Comparison of ENCODE assay signal across 26 cellular contexts in the genomic region with DNA sequence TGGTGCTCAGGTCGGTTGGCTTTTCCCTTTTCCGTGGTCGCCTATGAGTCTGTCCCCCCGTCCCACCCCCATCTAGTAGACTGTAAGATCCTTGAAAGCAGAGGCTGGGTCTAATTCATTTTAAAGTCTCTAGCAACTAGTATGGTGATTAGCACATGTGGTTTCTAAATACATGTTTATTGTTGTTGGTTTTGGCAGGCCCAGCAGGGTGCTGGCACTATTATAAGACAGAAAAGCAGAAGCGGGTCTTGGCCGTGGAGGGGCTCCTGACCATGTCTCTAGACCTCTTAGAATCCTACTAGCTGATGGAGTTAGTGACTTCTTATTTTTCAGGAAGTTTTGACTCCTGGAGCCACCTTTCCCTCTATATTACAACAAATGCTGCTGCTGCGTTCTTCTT.
"Had no signal": no experiment of that assay in that cellular context is flagged by ENCODE, and none has a peak within 500 bp of the region (broad histone marks: within the 10 kb centered on the region; RNA-seq: fewer than 3 reads in every experiment).

No MANE protein-coding gene starts in this region.

- H3K36me3 ChIP-seq: heart left ventricle, ovary, right lobe of liver, tibial nerve, WERI-Rb-1 had no signal

- H3K9me3 ChIP-seq: heart left ventricle, ovary, right lobe of liver, tibial nerve had no signal

- H3K27ac Mint-ChIP-seq: activated naive CD4-positive, alpha-beta T cell treated with anti-CD3 and anti-CD28 coated beads, Interleukin-2, amount 10 ng/mL, durations not matched to agents 7 days and 5 days; endodermal cell; immature natural killer cell; nephron progenitor cell; progenitor cell of endocrine pancreas had no signal

- H3K4me3 Mint-ChIP-seq: activated naive CD4-positive, alpha-beta T cell treated with anti-CD3 and anti-CD28 coated beads, Interleukin-2, amount 10 ng/mL, durations not matched to agents 7 days and 5 days; endodermal cell; immature natural killer cell; nephron progenitor cell had no signal

- H3K4me1 ChIP-seq: foreskin keratinocyte, right lobe of liver, tibial nerve had no signal

- H3K9me3 Mint-ChIP-seq: activated naive CD4-positive, alpha-beta T cell treated with anti-CD3 and anti-CD28 coated beads, Interleukin-2, amount 10 ng/mL, durations not matched to agents 7 days and 5 days; endodermal cell; immature natural killer cell; nephron progenitor cell had no signal

- H3K27me3 ChIP-seq: ovary, right lobe of liver, tibial nerve had no signal

- H3K4me1 Mint-ChIP-seq: endodermal cell, immature natural killer cell, nephron progenitor cell had no signal

- DNase-seq: activated CD4-positive, alpha-beta T cell treated with anti-CD3 and anti-CD28 coated beads, Interleukin-2, amount 50 U/mL, for 4 hours; activated CD4-positive, CD25-positive, alpha-beta regulatory T cell treated with anti-CD3 and anti-CD28 coated beads, Interleukin-2, amount 50 U/mL, for 72 hours; activated CD8-positive, alpha-beta memory T cell treated with anti-CD3 and anti-CD28 coated beads, Interleukin-2, amount 50 U/mL, for 4 hours; activated gamma-delta T cell; activated naive CD4-positive, alpha-beta T cell treated with anti-CD3 and anti-CD28 coated beads, Interleukin-2, amount 10 ng/mL, durations not matched to agents 7 days and 5 days; activated T-cell treated with anti-CD3 and anti-CD28 coated beads, Interleukin-2, amount 50 U/mL, for 1 hour; amygdala; central memory CD4-positive, alpha-beta T cell; endodermal cell; foreskin keratinocyte; heart left ventricle; hypothalamus; immature natural killer cell; kidney; left colon; mammary epithelial cell; nephron progenitor cell; ovary; right lobe of liver; stimulated activated CD4-positive, alpha-beta T cell treated with anti-CD3 and anti-CD28 coated beads, Interleukin-2, amount 100 ng/mL, for 48 hours; stimulated activated naive CD4-positive, alpha-beta T cell treated with Interleukin-2 at 50 U/mL for 16 hours; T-helper 1 cell; WERI-Rb-1 had no signal

- ATAC-seq: esophagus mucosa, foreskin keratinocyte, heart left ventricle, left colon, right lobe of liver had no signal

- H3K36me3 Mint-ChIP-seq: immature natural killer cell had no signal

- H3K27me3 Mint-ChIP-seq: activated naive CD4-positive, alpha-beta T cell treated with anti-CD3 and anti-CD28 coated beads, Interleukin-2, amount 10 ng/mL, durations not matched to agents 7 days and 5 days had no signal

- H3K4me3 ChIP-seq: heart left ventricle, ovary, right lobe of liver, tibial nerve had no signal

- H3K27ac ChIP-seq: foreskin keratinocyte, heart left ventricle, ovary, right lobe of liver, tibial nerve, WERI-Rb-1 had no signal
